ENCODE assay signal across 27 cellular contexts in genomic region chr16:3549906-3550305, GRCh38. TPM values are rescaled to one million over a fixed set of nuclear protein-coding genes. Genes with fewer than 3 reads are reported as not detected.
"Had no signal": no experiment of that assay in that cellular context is flagged by ENCODE, and none has a peak within 500 bp of the region (broad histone marks: within the 10 kb centered on the region; RNA-seq: fewer than 3 reads in every experiment).

No MANE protein-coding gene starts in this region.

- H3K36me3 ChIP-seq: colonic mucosa, ovary, right atrium auricular region, sigmoid colon, vagina had no signal

- ATAC-seq: left colon; left ventricle myocardium superior; naive thymus-derived CD4-positive, alpha-beta T cell; upper lobe of right lung had no signal

- DNase-seq: colonic mucosa; dermis blood vessel endothelial cell; erythroblast; foreskin melanocyte; heart left ventricle; hippocampal formation; left colon; left ventricle myocardium superior; naive thymus-derived CD4-positive, alpha-beta T cell; nucleus accumbens; ovary; sigmoid colon; stimulated activated CD4-positive, alpha-beta T cell treated with anti-CD3 and anti-CD28 coated beads, Interleukin-12 subunit alpha, Interleukin-12 subunit beta, amount 100 ng/mL, for 4 hours had no signal

- H3K4me1 ChIP-seq: colonic mucosa, sigmoid colon, tibial nerve, upper lobe of right lung, vagina had no signal

- H3K4me3 Mint-ChIP-seq: neural crest cell; stimulated activated naive CD8-positive, alpha-beta T cell treated with anti-CD3 and anti-CD28 coated beads, Interleukin-15, Interleukin-2, amounts not matched to agents 100 ng/mL and 50 ng/mL, for 24 hours had no signal

- H3K27me3 ChIP-seq: colonic mucosa, heart left ventricle, ovary, right atrium auricular region, sigmoid colon, tibial nerve, upper lobe of right lung, vagina had no signal

- H3K9me3 ChIP-seq: colonic mucosa, heart left ventricle, ovary, right atrium auricular region, sigmoid colon, tibial nerve, upper lobe of right lung, vagina had no signal

- H3K4me3 ChIP-seq: colonic mucosa, heart left ventricle, lung, ovary, right atrium auricular region, sigmoid colon, skin epidermis, tibial nerve, upper lobe of right lung, vagina had no signal

- H3K27me3 Mint-ChIP-seq: naive thymus-derived CD4-positive, alpha-beta T cell; stimulated activated naive CD8-positive, alpha-beta T cell treated with anti-CD3 and anti-CD28 coated beads, Interleukin-15, Interleukin-2, amounts not matched to agents 100 ng/mL and 50 ng/mL, for 24 hours had no signal

- H3K27ac ChIP-seq: colonic mucosa, heart left ventricle, ovary, right atrium auricular region, sigmoid colon, skin epidermis, tibial nerve, upper lobe of right lung, vagina had no signal

- H3K27ac Mint-ChIP-seq: stimulated activated naive CD8-positive, alpha-beta T cell treated with anti-CD3 and anti-CD28 coated beads, Interleukin-15, Interleukin-2, amounts not matched to agents 100 ng/mL and 50 ng/mL, for 24 hours had no signal

RNA-seq across cellular contexts. Expression of gene NLRC3, which starts 27.3 kb away (rescaled TPM):
- total RNA-seq: neural crest cell had no signal

RNA-seq across cellular contexts. Expression of gene C16orf90, which starts 54.6 kb away (rescaled TPM):
- total RNA-seq: colonic mucosa; dermis blood vessel endothelial cell; glomerular endothelial cell; heart left ventricle; kidney epithelial cell; left colon; left ventricle myocardium superior; lung; mesenteric fat pad; mononuclear cell; naive thymus-derived CD4-positive, alpha-beta T cell; neural crest cell; ovary; posterior vena cava; right atrium auricular region; sigmoid colon; temporal lobe; tibial nerve; upper lobe of right lung; vagina had no signal
